In genomic region chr17:17439971-17440843, GRCh38 we compare ENCODE assay signal across 8 cellular contexts. TPM values are rescaled to one million over a fixed set of nuclear protein-coding genes. Genes with fewer than 3 reads are reported as not detected.
DNase-seq lines count a peak whose midpoint lies in the region; ATAC-seq and TF ChIP-seq lines count a peak whose summit lies in the region.

No MANE protein-coding gene starts in this region.

- H3K36me3 Mint-ChIP-seq in osteocyte (ENCODE audit: unreplicated experiment): no peaks in the 10 kb centered on the region

- no peak overlapping the region for H3K4me3 Mint-ChIP-seq in osteocyte (ENCODE audit: unreplicated experiment)

- no peaks in the 10 kb centered on the region for H3K9me3 ChIP-seq in upper lobe of right lung

- ATAC-seq in upper lobe of right lung (peak; percentile 83), GM18502 (IDR thresholded peaks at IDR 0.05; ENCODE audit: poor library complexity, unreplicated experiment) (no peak)

- H3K27me3 ChIP-seq in upper lobe of right lung: no peaks in the 10 kb centered on the region

- no peak overlapping the region for H3K27ac Mint-ChIP-seq in osteocyte (ENCODE audit: unreplicated experiment)

- H3K27me3 Mint-ChIP-seq in osteocyte (ENCODE audit: unreplicated experiment): peaks cover 5% of the 10 kb centered on the region

- no peak overlapping the region for H3K4me3 ChIP-seq in Jurkat, Clone E6-1 (ENCODE audit: low read length)
- H3K4me3 ChIP-seq in fibroblast of mammary gland (ENCODE audit: control insufficient read depth, low read depth, low read length) (no peak overlapping the region), upper lobe of right lung (no peak overlapping the region)

- no peaks in the 10 kb centered on the region for H3K4me1 Mint-ChIP-seq in osteocyte (ENCODE audit: unreplicated experiment)

- H3K9me3 Mint-ChIP-seq in osteocyte (ENCODE audit: unreplicated experiment): no peaks in the 10 kb centered on the region

- intact Hi-C loops in upper lobe of right lung (cut with DNase I): no loop called here

- peak overlapping the region; percentile 58 for H3K27ac ChIP-seq in upper lobe of right lung

- peak; percentile 58 for DNase-seq in COLO668 (lab: John Stamatoyannopoulos, UW; ENCODE audit: unreplicated experiment)
- peak; percentile 82 for DNase-seq in Jurkat, Clone E6-1 (ENCODE audit: low read depth, low spot score)
- DNase-seq in OCI-M1 (lab: John Stamatoyannopoulos, UW): peak; percentile 84
- peak; percentile 63 for DNase-seq in activated T-cell treated with anti-CD3 and anti-CD28 coated beads for 4 hours
- peak; percentile 69 for DNase-seq in fibroblast of mammary gland (ENCODE audit: low read depth)
- no peak for DNase-seq in osteocyte (ENCODE audit: extremely low spot score, unreplicated experiment)
- DNase-seq in upper lobe of right lung: peak; percentile 86

- no peaks in the 10 kb centered on the region for H3K36me3 ChIP-seq in upper lobe of right lung

- peak; percentile 67 for TF ChIP-seq CTCF in fibroblast of mammary gland (conservative IDR thresholded peaks at IDR 0.05; ENCODE audit: control insufficient read depth, insufficient read depth, low read depth, low read length)
- TF ChIP-seq CTCF in osteocyte (IDR thresholded peaks at IDR 0.05): peak; percentile 43
- TF ChIP-seq CTCF in upper lobe of right lung (IDR thresholded peaks at IDR 0.05): peak; percentile 60

- H3K4me1 ChIP-seq in upper lobe of right lung: no peaks in the 10 kb centered on the region

RNA-seq across cellular contexts. Expression of gene MED9, which starts 36.6 kb away (rescaled TPM):
- polyA plus RNA-seq in Jurkat, Clone E6-1 (2012; ENCODE audit: insufficient read depth, insufficient read length): 16.1 TPM
- total RNA-seq in osteocyte (12.1 and 13.2 TPM in 2 replicates), upper lobe of right lung (13.8 TPM)

RNA-seq across cellular contexts. Expression of gene RASD1, which starts 56.0 kb away (rescaled TPM):
- not detected for polyA plus RNA-seq in Jurkat, Clone E6-1 (2012; ENCODE audit: insufficient read depth, insufficient read length)
- total RNA-seq in osteocyte (1.2 and 1.6 TPM in 2 replicates), upper lobe of right lung (39.2 TPM)

Comparison
In these comparisons a context has a peak if more than half of its experiments do, and no peak if none do; other contexts are left out.
1. RNA of gene RASD1, which starts 56.0 kb away (total RNA-seq): 39.2 TPM in upper lobe of right lung (single experiment); 1.2 to 1.6 TPM in osteocyte; every median in the first group is over 10 times any median in the second.
2. Peak in every context shown above with its lines, with median percentiles within 50 percentile points of each other: CTCF ChIP-seq.